10 cellular contexts compared by ENCODE assay signal in genomic region chr3:42043116-42043796, GRCh38. TPM values are rescaled to one million over a fixed set of nuclear protein-coding genes. Genes with fewer than 3 reads are reported as not detected.
DNase-seq lines count a peak whose midpoint lies in the region; ATAC-seq and TF ChIP-seq lines count a peak whose summit lies in the region.
"Had no signal": no experiment of that assay in that cellular context is flagged by ENCODE, and none has a peak within 500 bp of the region (broad histone marks: within the 10 kb centered on the region; RNA-seq: fewer than 3 reads in every experiment).

No MANE protein-coding gene starts in this region.

- no peak for TF ChIP-seq POLR2A in transverse colon (IDR thresholded peaks at IDR 0.05)

- intact Hi-C loops in transverse colon (cut with DNase I; ENCODE audit: low total_unique reads), result no loop called here

- H3K27me3 ChIP-seq in transverse colon, result no peaks in the 10 kb centered on the region

- peaks cover 17 to 46% (median 29%) of the 10 kb centered on the region in 4 donors for H3K4me1 ChIP-seq in transverse colon

- no peaks in the 10 kb centered on the region for H3K9me3 ChIP-seq in transverse colon

- peak overlapping the region; percentile 32 to 62 (median 58) for H3K27ac ChIP-seq in transverse colon
- H3K27ac ChIP-seq: 22Rv1 had no signal

- no peak overlapping the region for H3K4me3 ChIP-seq in transverse colon

- WGBS in transverse colon (ENCODE audit: low coverage in 1 of 2), 2 donors, result 61 to 80% methylated on average over 1 to 9 of the region's 9 CpGs

- TF ChIP-seq EP300 in transverse colon (IDR thresholded peaks at IDR 0.05; ENCODE audit: low read depth), result no peak

- DNase-seq in DMS53 (lab: John Stamatoyannopoulos, UW) (peak; percentile 65), DMS53 treated with DMSO at 0.1 percent for 48 hours (lab: John Stamatoyannopoulos, UW; ENCODE audit: unreplicated experiment) (no peak), astrocyte of the hippocampus (ENCODE audit: low read depth, low spot score) (peak; percentile 94), kidney tubule cell (ENCODE audit: low spot score) (peak; percentile 79), transverse colon (no peak), NCI-H1436 (lab: John Stamatoyannopoulos, UW) (no peak), GM10266 (ENCODE audit: extremely low spot score) (no peak)
- DNase-seq: effector CD8-positive, alpha-beta T cell had no signal

- no peaks in the 10 kb centered on the region for H3K36me3 ChIP-seq in transverse colon

- no peak for ATAC-seq in HG02852 (IDR thresholded peaks at IDR 0.05; ENCODE audit: unreplicated experiment)

- TF ChIP-seq CTCF in transverse colon (IDR thresholded peaks at IDR 0.05), result no peak
- no peak for TF ChIP-seq CTCF in GM10266 (IDR thresholded peaks at IDR 0.05; ENCODE audit: control insufficient read depth, insufficient read depth, low read depth, missing control alignments)

- in situ Hi-C loops in transverse colon (cut with MboI; ENCODE audit: low pct_ligation_motif_present in 1 of 4, low pct_unique_long_range_greater_than_20kb in 1 of 4, low sequenced_read_pairs in 3 of 4), result no loop called here

RNA-seq across cellular contexts. Expression of gene TRAK1, which starts 47.9 kb away (rescaled TPM):
- 100 to 1,000 TPM in 3 of 4 donors, 10 to 100 TPM in 1; 91.7 to 247 (median 115) TPM for total RNA-seq in transverse colon

Comparison
In these comparisons a context has a peak if more than half of its experiments do, and no peak if none do; other contexts are left out.
1. DNase-seq: peak in DMS53 (single experiment), astrocyte of the hippocampus (single experiment) and kidney tubule cell (single experiment); none in DMS53 treated with DMSO at 0.1 percent for 48 hours (single experiment), transverse colon (single experiment), NCI-H1436 (single experiment) and GM10266 (single experiment).